15 cellular contexts compared by ENCODE assay signal in the genomic region with DNA sequence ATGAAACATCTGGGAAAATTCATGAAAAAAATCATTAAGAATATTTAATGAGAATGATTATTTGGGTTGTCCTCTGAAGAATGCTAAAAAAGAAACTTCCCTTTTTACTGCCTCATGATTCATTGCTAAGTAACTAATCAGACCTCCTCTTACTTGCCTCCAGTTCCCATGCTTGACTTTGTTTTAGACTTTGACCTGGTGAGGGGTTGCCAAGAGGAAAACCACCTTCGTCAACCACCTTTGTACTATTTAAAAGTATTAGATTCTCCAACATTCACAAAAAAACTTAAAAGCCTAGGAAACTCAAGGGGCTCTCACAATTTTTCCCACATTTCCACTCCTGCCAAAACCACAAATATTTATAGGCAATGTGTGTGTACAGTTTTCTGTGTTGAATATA.
"Had no signal": no experiment of that assay in that cellular context is flagged by ENCODE, and none has a peak within 500 bp of the region (broad histone marks: within the 10 kb centered on the region; RNA-seq: fewer than 3 reads in every experiment).

No MANE protein-coding gene starts in this region.

- DNase-seq: activated CD4-positive, alpha-beta T cell treated with anti-CD3 and anti-CD28 coated beads for 1 hour; activated CD4-positive, alpha-beta T cell treated with anti-CD3 and anti-CD28 coated beads, Interleukin-2, amount 50 U/mL, for 48 hours; activated naive CD4-positive, alpha-beta T cell treated with anti-CD3 and anti-CD28 coated beads for 36 hours; activated naive CD8-positive, alpha-beta T cell treated with anti-CD3 and anti-CD28 coated beads, Interleukin-2, amount 50 U/mL, for 24 hours; caudate nucleus; left ventricle myocardium superior; mesendoderm; natural killer cell; retina; stimulated activated naive CD8-positive, alpha-beta T cell treated with anti-CD3 and anti-CD28 coated beads, Interleukin-15, Interleukin-2, amounts not matched to agents 100 U/mL and 50 U/mL, for 24 hours; T-helper 9 cell; trophoblast cell had no signal

- H3K4me3 ChIP-seq: ascending aorta, hepatocyte, suprapubic skin had no signal
